ENCODE assay signal across 8 cellular contexts in genomic region chr16:54929090-54930033, GRCh38. TPM values are rescaled to one million over a fixed set of nuclear protein-coding genes. Genes with fewer than 3 reads are reported as not detected.
DNase-seq lines count a peak whose midpoint lies in the region; ATAC-seq, FAIRE-seq and TF ChIP-seq lines count a peak whose summit lies in the region.

No MANE protein-coding gene starts in this region.

- DNase-seq in GM12891 (ENCODE audit: insufficient read length, low spot score) (peak; percentile 76), NCI-H1436 (lab: John Stamatoyannopoulos, UW) (peak; percentile 99), T-helper 1 cell (peak; percentile 72 to 95 (median 80)), amniotic stem cell (lab: John Stamatoyannopoulos, UW) (peak; percentile 98), right cardiac atrium (peak; percentile 100), aorta (peak; percentile 100)

- H3K9me3 ChIP-seq in right cardiac atrium (ENCODE audit: control insufficient read depth, low read length) = no peaks in the 10 kb centered on the region
- H3K9me3 ChIP-seq in aorta (ENCODE audit: control insufficient read depth, low read length) = no peaks in the 10 kb centered on the region

- peak; percentile 80 for FAIRE-seq in GM12891 (lab: Jason Lieb, UNC)

- no peak overlapping the region for H3K27ac ChIP-seq in right cardiac atrium (ENCODE audit: low read length)
- no peak overlapping the region for H3K27ac ChIP-seq in rectal smooth muscle tissue (ENCODE audit: low read depth, low read length)
- H3K27ac ChIP-seq in aorta (ENCODE audit: low read depth in 1 of 2, low read length in 2 of 2) = peak overlapping the region; percentile 3 to 94

- no peak overlapping the region for H3K9ac ChIP-seq in rectal smooth muscle tissue (ENCODE audit: low read length)

- whole genome bisulfite sequencing in right cardiac atrium = under 1% methylated on average over 75 of the region's 75 CpGs
- 1% methylated on average over 75 of the region's 75 CpGs for WGBS in aorta, 2 donors

- H3K4me1 ChIP-seq in right cardiac atrium (ENCODE audit: control insufficient read depth, insufficient read depth, low read length) (no peaks in the 10 kb centered on the region), rectal smooth muscle tissue (ENCODE audit: control insufficient read depth, insufficient read depth, low read length) (peaks cover 11% of the 10 kb centered on the region), aorta (ENCODE audit: control insufficient read depth in 1 of 2, insufficient read depth in 2 of 2, low read length in 2 of 2) (no peaks in the 10 kb centered on the region)

- peak; percentile 78 for ATAC-seq in HG02840 (IDR thresholded peaks at IDR 0.05; ENCODE audit: low FRiP score, unreplicated experiment)
- peak; percentile 97 to 98 for ATAC-seq in right cardiac atrium
- ATAC-seq in aorta (ENCODE audit: low FRiP score) = peak; percentile 97

- H3K36me3 ChIP-seq in rectal smooth muscle tissue (ENCODE audit: control insufficient read depth, insufficient read depth, low read length) (no peaks in the 10 kb centered on the region), aorta (ENCODE audit: control insufficient read depth in 1 of 2, insufficient read depth in 2 of 2, low read length in 1 of 2) (no peaks in the 10 kb centered on the region)

- H3K4me3 ChIP-seq in right cardiac atrium (ENCODE audit: low read length) = peak overlapping the region; percentile 87
- peak overlapping the region; percentile 66 for H3K4me3 ChIP-seq in rectal smooth muscle tissue (ENCODE audit: low read length)
- peak overlapping the region; percentile 52 to 72 for H3K4me3 ChIP-seq in aorta (ENCODE audit: low read length in 2 of 2)

- no peaks in the 10 kb centered on the region for H3K27me3 ChIP-seq in right cardiac atrium (ENCODE audit: control insufficient read depth, insufficient read depth)
- peaks cover 48% of the 10 kb centered on the region for H3K27me3 ChIP-seq in rectal smooth muscle tissue (ENCODE audit: control insufficient read depth, insufficient read depth, low read length)
- H3K27me3 ChIP-seq in aorta (ENCODE audit: control insufficient read depth in 1 of 2, insufficient read depth in 2 of 2, low read length in 1 of 2) = no peaks in the 10 kb centered on the region

- no peak for TF ChIP-seq POLR2A in GM12891 (IDR thresholded peaks at IDR 0.05; ENCODE audit: low read depth, low read length)

- intact Hi-C loops in right cardiac atrium (cut with DNase I) = loop anchor here in 2 of 4 donors (5.0 to 10.0 kb wide), 2 partner anchors 645 to 647 kb away; partner anchors contain the start of gene IRX3 (in 1 of the 2)
- intact Hi-C loops in aorta (cut with DNase I) = loop anchor here (2.0 to 10.0 kb wide), 8 partner anchors 117 to 1427 kb away; partner anchors contain the start of genes IRX3 (in 2 of the 2), AKTIP (in 1 of the 2) and GNAO1 (in 1 of the 2)

TF ChIP-seq in GM12891, 5 proteins besides CTCF, POLR2A, EP300 and RAD21:
- no peak for TF ChIP-seq SPI1 (IDR thresholded peaks at IDR 0.05; ENCODE audit: low read depth, low read length)
- no peak for TF ChIP-seq TAF1 (IDR thresholded peaks at IDR 0.05; ENCODE audit: low read depth, low read length)
- no peak for TF ChIP-seq PAX5 (IDR thresholded peaks at IDR 0.05; ENCODE audit: insufficient read depth, low read length, severe bottlenecking)
- no peak for TF ChIP-seq POU2F2 (IDR thresholded peaks at IDR 0.05; ENCODE audit: low read depth, low read length)
- no peak for TF ChIP-seq POLR2AphosphoS5 (IDR thresholded peaks at IDR 0.05; ENCODE audit: low read depth, low read length)

RNA-seq across cellular contexts. Expression of gene IRX5, which starts 1.3 kb away (rescaled TPM):
- not detected for polyA plus RNA-seq in GM12891 (2012; ENCODE audit: low read depth, missing spikeins)
- 1 to 10 TPM in 3 of 4 donors, under 1 TPM in 1; 0.97 to 1.9 (median 1.7) TPM for total RNA-seq in right cardiac atrium
- 0.48 TPM for polyA plus RNA-seq in right cardiac atrium
- under 1 TPM; 0.91 to 0.96 TPM for total RNA-seq in aorta
- polyA plus RNA-seq in aorta = 1 to 10 TPM in 1 of 2 donors, not detected in 1; 1.7 TPM

Comparison
In these comparisons a context has a peak if more than half of its experiments do, and no peak if none do; other contexts are left out.
1. H3K27ac ChIP-seq: peak in aorta (2 of 2); none in right cardiac atrium (single experiment) and rectal smooth muscle tissue (single experiment).
2. Peak in every context shown above with its lines, with median percentiles within 50 percentile points of each other: DNase-seq, ATAC-seq and H3K4me3 ChIP-seq.